Comparison of ENCODE assay signal across 1 cellular context in the genomic region with DNA sequence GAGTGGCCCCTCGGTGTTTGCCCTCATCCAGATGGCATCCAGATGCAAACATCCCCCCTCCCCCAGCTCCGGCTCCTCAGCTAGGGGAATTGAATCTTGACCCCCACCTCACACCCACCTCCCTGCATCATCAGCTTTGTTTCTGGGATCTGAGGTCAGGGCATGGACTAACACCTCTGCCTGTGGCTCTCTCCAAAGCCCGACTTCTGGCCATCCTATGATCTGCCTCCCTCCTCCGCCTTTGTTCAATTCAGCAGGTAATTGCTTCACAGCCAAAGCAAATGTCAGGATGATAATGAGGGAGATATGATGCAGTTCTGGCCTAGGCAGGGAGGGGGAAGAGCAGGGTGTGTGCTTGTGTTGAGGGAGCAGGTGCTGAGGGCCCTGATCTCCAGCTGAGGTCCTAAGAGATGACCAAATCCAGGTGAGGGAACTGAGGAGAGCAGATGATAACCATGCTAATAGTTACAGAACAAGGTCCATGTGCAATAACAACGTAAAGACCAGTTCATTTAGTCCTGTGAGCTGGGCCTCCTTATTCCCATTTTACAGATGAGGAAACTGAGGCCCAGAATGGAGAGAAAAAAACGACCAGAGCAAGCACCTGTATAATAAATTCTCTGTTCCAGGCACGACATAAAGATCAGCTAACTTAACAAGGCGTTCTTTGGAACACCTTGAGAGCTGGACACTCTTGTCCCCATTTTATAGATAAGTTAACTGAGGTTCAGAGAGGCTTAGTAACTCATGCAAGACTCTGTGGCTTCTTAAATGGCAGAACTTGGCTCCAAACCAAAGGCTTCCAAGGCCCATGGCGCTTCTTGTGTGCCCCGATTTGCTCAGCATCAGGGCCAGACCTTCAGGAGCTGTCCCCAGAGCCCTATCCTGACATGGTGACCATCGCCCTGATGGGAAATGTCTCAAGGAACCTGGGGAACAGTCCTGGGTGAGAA.
A peak's percentile ranks its signal among the peaks of the same experiment; 100 is the strongest.
TF ChIP-seq lines count a peak whose summit lies in the region.

No MANE protein-coding gene starts in this region.

TF ChIP-seq in K562, 482 proteins besides CTCF, POLR2A, EP300 and RAD21 (continued from another document and continues in another):
- TF ChIP-seq HDAC1 (IDR thresholded peaks at IDR 0.05) (0 out of 4 replicates have a peak, but pooled peaks of 1 of the 2 experiments have one; percentile 24), PCBP2 (IDR thresholded peaks at IDR 0.05; ENCODE audit: low read depth, low read length, poor library complexity, severe bottlenecking) (no peak), NR3C1 (CRISPR knock-in tag; IDR thresholded peaks at IDR 0.05) (no peak), ZNF134 (CRISPR knock-in tag; conservative IDR thresholded peaks at IDR 0.05) (no peak), CBX1 (IDR thresholded peaks at IDR 0.05; ENCODE audit: low read depth) (peak; percentile 88; the same call in 1 of the 2 replicates), YY1 (IDR thresholded peaks at IDR 0.05; ENCODE audit: borderline replicate concordance in 1 of 3, control insufficient read depth in 1 of 3, extremely low read depth in 1 of 3, insufficient read depth in 3 of 3, insufficient read length in 1 of 3, insufficient replicate concordance in 2 of 3, low read depth in 1 of 3, low read length in 2 of 3) (no peak), MYC (IDR thresholded peaks at IDR 0.05; ENCODE audit: low read depth, low read length) (peak; percentile 31; the same call in 1 of the 2 replicates), MYC (CRISPR knock-in tag; IDR thresholded peaks at IDR 0.05; ENCODE audit: borderline replicate concordance, low read depth) (no peak), RB1 (IDR thresholded peaks at IDR 0.05; ENCODE audit: low read depth) (0 out of 2 replicates have a peak, but pooled peaks have one; percentile 10), FOXJ3 (CRISPR knock-in tag; IDR thresholded peaks at IDR 0.05) (no peak), HDGF (IDR thresholded peaks at IDR 0.05) (0 out of 2 replicates have a peak, but pooled peaks have one; percentile 69), TGIF2 (CRISPR knock-in tag; IDR thresholded peaks at IDR 0.05) (no peak), DMBX1 (CRISPR knock-in tag; IDR thresholded peaks at IDR 0.05; ENCODE audit: borderline replicate concordance) (no peak; the same call in 1 of the 2 replicates), SRF (CRISPR knock-in tag; IDR thresholded peaks at IDR 0.05) (no peak), GABPA (tag; conservative IDR thresholded peaks at IDR 0.05; ENCODE audit: low read depth) (no peak), POLR2AphosphoS2 (IDR thresholded peaks at IDR 0.05; ENCODE audit: low read length) (no peak), MTA3 (IDR thresholded peaks at IDR 0.05; ENCODE audit: borderline replicate concordance) (no peak), ZKSCAN8 (CRISPR knock-in tag; IDR thresholded peaks at IDR 0.05) (no peak), HNRNPLL (IDR thresholded peaks at IDR 0.05; ENCODE audit: low read depth, low read length, poor library complexity, severe bottlenecking) (no peak), ZNF121 (CRISPR knock-in tag; conservative IDR thresholded peaks at IDR 0.05) (no peak), MYNN (IDR thresholded peaks at IDR 0.05) (no peak), MYNN (CRISPR knock-in tag; IDR thresholded peaks at IDR 0.05) (no peak), ZNF212 (CRISPR knock-in tag; IDR thresholded peaks at IDR 0.05) (no peak), NFIX (CRISPR knock-in tag; IDR thresholded peaks at IDR 0.05; ENCODE audit: low read depth) (no peak), ZNF140 (CRISPR knock-in tag; IDR thresholded peaks at IDR 0.05) (no peak), SIX5 (IDR thresholded peaks at IDR 0.05; ENCODE audit: borderline replicate concordance in 1 of 2, insufficient read depth in 1 of 2, low read depth in 1 of 2, low read length in 2 of 2) (no peak), RUNX1 (IDR thresholded peaks at IDR 0.05; ENCODE audit: low read depth) (no peak), ELF2 (CRISPR knock-in tag; IDR thresholded peaks at IDR 0.05) (peak; percentile 65; the same call in 1 of the 2 replicates), PYGO2 (tag; IDR thresholded peaks at IDR 0.05) (0 out of 2 replicates have a peak, but pooled peaks have one; percentile 44), RBM17 (IDR thresholded peaks at IDR 0.05; ENCODE audit: borderline replicate concordance, low read depth, low read length) (no peak), ZNF668 (CRISPR knock-in tag; IDR thresholded peaks at IDR 0.05) (peak; percentile 68; the same call in 1 of the 2 replicates), ZNF561 (CRISPR knock-in tag; conservative IDR thresholded peaks at IDR 0.05) (no peak), MCM5 (IDR thresholded peaks at IDR 0.05; ENCODE audit: low read depth) (no peak), ZNF253 (CRISPR knock-in tag; conservative IDR thresholded peaks at IDR 0.05) (no peak)
- TF ChIP-seq, protein P1, sequence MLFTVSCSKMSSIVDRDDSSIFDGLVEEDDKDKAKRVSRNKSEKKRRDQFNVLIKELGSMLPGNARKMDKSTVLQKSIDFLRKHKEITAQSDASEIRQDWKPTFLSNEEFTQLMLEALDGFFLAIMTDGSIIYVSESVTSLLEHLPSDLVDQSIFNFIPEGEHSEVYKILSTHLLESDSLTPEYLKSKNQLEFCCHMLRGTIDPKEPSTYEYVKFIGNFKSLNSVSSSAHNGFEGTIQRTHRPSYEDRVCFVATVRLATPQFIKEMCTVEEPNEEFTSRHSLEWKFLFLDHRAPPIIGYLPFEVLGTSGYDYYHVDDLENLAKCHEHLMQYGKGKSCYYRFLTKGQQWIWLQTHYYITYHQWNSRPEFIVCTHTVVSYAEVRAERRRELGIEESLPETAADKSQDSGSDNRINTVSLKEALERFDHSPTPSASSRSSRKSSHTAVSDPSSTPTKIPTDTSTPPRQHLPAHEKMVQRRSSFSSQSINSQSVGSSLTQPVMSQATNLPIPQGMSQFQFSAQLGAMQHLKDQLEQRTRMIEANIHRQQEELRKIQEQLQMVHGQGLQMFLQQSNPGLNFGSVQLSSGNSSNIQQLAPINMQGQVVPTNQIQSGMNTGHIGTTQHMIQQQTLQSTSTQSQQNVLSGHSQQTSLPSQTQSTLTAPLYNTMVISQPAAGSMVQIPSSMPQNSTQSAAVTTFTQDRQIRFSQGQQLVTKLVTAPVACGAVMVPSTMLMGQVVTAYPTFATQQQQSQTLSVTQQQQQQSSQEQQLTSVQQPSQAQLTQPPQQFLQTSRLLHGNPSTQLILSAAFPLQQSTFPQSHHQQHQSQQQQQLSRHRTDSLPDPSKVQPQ (CRISPR knock-in tag; IDR thresholded peaks at IDR 0.05; ENCODE audit: borderline replicate concordance), result no peak
- TF ChIP-seq, protein P2, sequence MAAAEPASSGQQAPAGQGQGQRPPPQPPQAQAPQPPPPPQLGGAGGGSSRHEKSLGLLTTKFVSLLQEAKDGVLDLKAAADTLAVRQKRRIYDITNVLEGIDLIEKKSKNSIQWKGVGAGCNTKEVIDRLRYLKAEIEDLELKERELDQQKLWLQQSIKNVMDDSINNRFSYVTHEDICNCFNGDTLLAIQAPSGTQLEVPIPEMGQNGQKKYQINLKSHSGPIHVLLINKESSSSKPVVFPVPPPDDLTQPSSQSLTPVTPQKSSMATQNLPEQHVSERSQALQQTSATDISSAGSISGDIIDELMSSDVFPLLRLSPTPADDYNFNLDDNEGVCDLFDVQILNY (CRISPR knock-in tag; IDR thresholded peaks at IDR 0.05), result no peak
- TF ChIP-seq, protein P3, sequence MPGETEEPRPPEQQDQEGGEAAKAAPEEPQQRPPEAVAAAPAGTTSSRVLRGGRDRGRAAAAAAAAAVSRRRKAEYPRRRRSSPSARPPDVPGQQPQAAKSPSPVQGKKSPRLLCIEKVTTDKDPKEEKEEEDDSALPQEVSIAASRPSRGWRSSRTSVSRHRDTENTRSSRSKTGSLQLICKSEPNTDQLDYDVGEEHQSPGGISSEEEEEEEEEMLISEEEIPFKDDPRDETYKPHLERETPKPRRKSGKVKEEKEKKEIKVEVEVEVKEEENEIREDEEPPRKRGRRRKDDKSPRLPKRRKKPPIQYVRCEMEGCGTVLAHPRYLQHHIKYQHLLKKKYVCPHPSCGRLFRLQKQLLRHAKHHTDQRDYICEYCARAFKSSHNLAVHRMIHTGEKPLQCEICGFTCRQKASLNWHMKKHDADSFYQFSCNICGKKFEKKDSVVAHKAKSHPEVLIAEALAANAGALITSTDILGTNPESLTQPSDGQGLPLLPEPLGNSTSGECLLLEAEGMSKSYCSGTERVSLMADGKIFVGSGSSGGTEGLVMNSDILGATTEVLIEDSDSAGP (CRISPR knock-in tag; IDR thresholded peaks at IDR 0.05), result no peak
- TF ChIP-seq, protein P4, sequence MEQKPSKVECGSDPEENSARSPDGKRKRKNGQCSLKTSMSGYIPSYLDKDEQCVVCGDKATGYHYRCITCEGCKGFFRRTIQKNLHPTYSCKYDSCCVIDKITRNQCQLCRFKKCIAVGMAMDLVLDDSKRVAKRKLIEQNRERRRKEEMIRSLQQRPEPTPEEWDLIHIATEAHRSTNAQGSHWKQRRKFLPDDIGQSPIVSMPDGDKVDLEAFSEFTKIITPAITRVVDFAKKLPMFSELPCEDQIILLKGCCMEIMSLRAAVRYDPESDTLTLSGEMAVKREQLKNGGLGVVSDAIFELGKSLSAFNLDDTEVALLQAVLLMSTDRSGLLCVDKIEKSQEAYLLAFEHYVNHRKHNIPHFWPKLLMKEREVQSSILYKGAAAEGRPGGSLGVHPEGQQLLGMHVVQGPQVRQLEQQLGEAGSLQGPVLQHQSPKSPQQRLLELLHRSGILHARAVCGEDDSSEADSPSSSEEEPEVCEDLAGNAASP (IDR thresholded peaks at IDR 0.05), result no peak
- TF ChIP-seq, protein P5, sequence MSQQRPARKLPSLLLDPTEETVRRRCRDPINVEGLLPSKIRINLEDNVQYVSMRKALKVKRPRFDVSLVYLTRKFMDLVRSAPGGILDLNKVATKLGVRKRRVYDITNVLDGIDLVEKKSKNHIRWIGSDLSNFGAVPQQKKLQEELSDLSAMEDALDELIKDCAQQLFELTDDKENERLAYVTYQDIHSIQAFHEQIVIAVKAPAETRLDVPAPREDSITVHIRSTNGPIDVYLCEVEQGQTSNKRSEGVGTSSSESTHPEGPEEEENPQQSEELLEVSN (IDR thresholded peaks at IDR 0.05; ENCODE audit: borderline replicate concordance in 1 of 2, extremely low read depth in 1 of 2, insufficient read depth in 1 of 2, insufficient read length in 1 of 2, low read depth in 1 of 2, low read length in 1 of 2, poor library complexity in 1 of 2, severe bottlenecking in 1 of 2), result no peak
- TF ChIP-seq, protein P6, sequence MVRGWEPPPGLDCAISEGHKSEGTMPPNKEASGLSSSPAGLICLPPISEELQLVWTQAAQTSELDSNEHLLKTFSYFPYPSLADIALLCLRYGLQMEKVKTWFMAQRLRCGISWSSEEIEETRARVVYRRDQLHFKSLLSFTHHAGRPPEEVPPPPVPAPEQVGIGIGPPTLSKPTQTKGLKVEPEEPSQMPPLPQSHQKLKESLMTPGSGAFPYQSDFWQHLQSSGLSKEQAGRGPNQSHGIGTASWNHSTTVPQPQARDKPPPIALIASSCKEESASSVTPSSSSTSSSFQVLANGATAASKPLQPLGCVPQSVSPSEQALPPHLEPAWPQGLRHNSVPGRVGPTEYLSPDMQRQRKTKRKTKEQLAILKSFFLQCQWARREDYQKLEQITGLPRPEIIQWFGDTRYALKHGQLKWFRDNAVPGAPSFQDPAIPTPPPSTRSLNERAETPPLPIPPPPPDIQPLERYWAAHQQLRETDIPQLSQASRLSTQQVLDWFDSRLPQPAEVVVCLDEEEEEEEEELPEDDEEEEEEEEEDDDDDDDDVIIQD (CRISPR knock-in tag; IDR thresholded peaks at IDR 0.05), result no peak
- TF ChIP-seq, protein P7, sequence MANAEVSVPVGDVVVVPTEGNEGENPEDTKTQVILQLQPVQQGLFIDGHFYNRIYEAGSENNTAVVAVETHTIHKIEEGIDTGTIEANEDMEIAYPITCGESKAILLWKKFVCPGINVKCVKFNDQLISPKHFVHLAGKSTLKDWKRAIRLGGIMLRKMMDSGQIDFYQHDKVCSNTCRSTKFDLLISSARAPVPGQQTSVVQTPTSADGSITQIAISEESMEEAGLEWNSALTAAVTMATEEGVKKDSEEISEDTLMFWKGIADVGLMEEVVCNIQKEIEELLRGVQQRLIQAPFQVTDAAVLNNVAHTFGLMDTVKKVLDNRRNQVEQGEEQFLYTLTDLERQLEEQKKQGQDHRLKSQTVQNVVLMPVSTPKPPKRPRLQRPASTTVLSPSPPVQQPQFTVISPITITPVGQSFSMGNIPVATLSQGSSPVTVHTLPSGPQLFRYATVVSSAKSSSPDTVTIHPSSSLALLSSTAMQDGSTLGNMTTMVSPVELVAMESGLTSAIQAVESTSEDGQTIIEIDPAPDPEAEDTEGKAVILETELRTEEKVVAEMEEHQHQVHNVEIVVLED (CRISPR knock-in tag; IDR thresholded peaks at IDR 0.05), result no peak
- TF ChIP-seq, protein P8, sequence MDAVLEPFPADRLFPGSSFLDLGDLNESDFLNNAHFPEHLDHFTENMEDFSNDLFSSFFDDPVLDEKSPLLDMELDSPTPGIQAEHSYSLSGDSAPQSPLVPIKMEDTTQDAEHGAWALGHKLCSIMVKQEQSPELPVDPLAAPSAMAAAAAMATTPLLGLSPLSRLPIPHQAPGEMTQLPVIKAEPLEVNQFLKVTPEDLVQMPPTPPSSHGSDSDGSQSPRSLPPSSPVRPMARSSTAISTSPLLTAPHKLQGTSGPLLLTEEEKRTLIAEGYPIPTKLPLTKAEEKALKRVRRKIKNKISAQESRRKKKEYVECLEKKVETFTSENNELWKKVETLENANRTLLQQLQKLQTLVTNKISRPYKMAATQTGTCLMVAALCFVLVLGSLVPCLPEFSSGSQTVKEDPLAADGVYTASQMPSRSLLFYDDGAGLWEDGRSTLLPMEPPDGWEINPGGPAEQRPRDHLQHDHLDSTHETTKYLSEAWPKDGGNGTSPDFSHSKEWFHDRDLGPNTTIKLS (IDR thresholded peaks at IDR 0.05; ENCODE audit: borderline replicate concordance, low read depth), result no peak
